ENCODE assay signal across 8 cellular contexts in the genomic region with DNA sequence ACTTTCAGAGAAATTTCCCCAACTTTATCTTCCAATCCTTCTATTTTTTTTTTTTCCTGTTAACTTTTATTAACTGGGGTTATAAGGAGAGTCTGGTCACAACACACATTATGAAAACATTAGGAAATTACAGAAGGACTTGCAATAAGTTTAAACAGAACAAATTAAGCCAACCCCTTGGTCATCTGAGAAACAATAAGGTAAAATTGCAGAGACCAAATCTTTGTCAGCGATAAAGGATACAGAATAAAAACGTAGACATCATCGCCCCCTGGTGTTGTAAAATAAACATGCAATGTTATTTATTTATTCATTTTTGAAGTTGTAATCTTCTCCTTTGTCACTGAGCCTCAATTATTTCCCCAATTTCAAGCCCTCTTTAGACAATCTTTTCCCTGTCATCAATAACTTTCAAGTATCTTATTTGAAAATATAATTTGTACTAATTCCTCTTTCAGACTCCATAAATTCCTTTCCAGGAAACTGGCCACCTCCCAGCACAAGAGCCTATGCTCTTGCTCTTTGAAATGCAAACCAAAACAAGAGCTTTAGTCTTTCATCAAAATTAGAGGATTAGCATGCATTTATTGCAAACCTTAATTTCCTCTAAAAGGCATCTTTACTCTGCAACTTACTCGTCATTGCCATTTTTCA. TPM values are rescaled to one million over a fixed set of nuclear protein-coding genes. Genes with fewer than 3 reads are reported as not detected.
A peak's percentile ranks its signal among the peaks of the same experiment; 100 is the strongest.
DNase-seq lines count a peak whose midpoint lies in the region; ATAC-seq, FAIRE-seq and TF ChIP-seq lines count a peak whose summit lies in the region.

No MANE protein-coding gene starts in this region.

- no peaks in the 10 kb centered on the region for H3K4me1 ChIP-seq in small intestine (ENCODE audit: control insufficient read depth in 2 of 2, insufficient read depth in 1 of 2, low read depth in 1 of 2, low read length in 1 of 2)

- H3K4me3 ChIP-seq in fibroblast of mammary gland (ENCODE audit: control insufficient read depth, low read depth, low read length) (no peak overlapping the region), small intestine (ENCODE audit: low read depth in 1 of 2, low read length in 2 of 2) (no peak overlapping the region)

- peak; percentile 39 for DNase-seq in GM03348 (ENCODE audit: low spot score)
- peak; percentile 77 for DNase-seq in KBM-7
- peak; percentile 54 for DNase-seq in RPMI8226
- peak; percentile 44 for DNase-seq in fibroblast of mammary gland (ENCODE audit: low read depth)
- DNase-seq in small intestine = peak; percentile 47
- no peak for DNase-seq in stimulated activated naive CD4-positive, alpha-beta T cell treated with Interleukin-2 at 50 U/mL for 16 hours (lab: John Stamatoyannopoulos, UW)
- no peak for DNase-seq in GM19238 (ENCODE audit: insufficient read length, low spot score)

- H3K27me3 ChIP-seq in small intestine (ENCODE audit: control insufficient read depth in 2 of 2, insufficient read depth in 2 of 2, low read length in 2 of 2) = no peaks in the 10 kb centered on the region

- in situ Hi-C loops in KBM-7 (cut with MboI; ENCODE audit: low pct_unique_long_range_greater_than_20kb, low sequenced_read_pairs) = loop anchor here (25.0 kb wide), 2 partner anchors 133 to 583 kb away; no protein-coding TSS in a partner anchor

- no peak for ATAC-seq in GM21619 (IDR thresholded peaks at IDR 0.05; ENCODE audit: unreplicated experiment)

- WGBS in small intestine, 3 donors = 21 to 26% (median 25%) methylated on average over 4 of the region's 4 CpGs

- FAIRE-seq in small intestine (lab: Jason Lieb, UNC) = peak; percentile 61

- H3K36me3 ChIP-seq in small intestine (ENCODE audit: control insufficient read depth in 2 of 2, insufficient read depth in 2 of 2, low read length in 2 of 2) = no peaks in the 10 kb centered on the region

- no peak overlapping the region for H3K27ac ChIP-seq in small intestine (ENCODE audit: low read depth in 1 of 2, low read length in 1 of 2)

- no peaks in the 10 kb centered on the region for H3K9me3 ChIP-seq in small intestine (ENCODE audit: control insufficient read depth, low read depth)

- peak; percentile 47 for TF ChIP-seq CTCF in fibroblast of mammary gland (conservative IDR thresholded peaks at IDR 0.05; ENCODE audit: control insufficient read depth, insufficient read depth, low read depth, low read length)

RNA-seq across cellular contexts. Expression of gene G6PC2, which starts 19.5 kb away (rescaled TPM):
- polyA plus RNA-seq in small intestine = under 1 TPM in 1 of 3 donors, not detected in 2; 0.12 TPM

RNA-seq across cellular contexts. Expression of gene SPC25, which starts 30.4 kb away (rescaled TPM):
- 10 to 100 TPM in 1 of 3 donors, 1 to 10 TPM in 2; 2.7 to 10.9 (median 3.0) TPM for polyA plus RNA-seq in small intestine

Comparison
In these comparisons a context has a peak if more than half of its experiments do, and no peak if none do; other contexts are left out.
1. DNase-seq: peak in GM03348 (single experiment), KBM-7 (single experiment), RPMI8226 (single experiment), fibroblast of mammary gland (single experiment) and small intestine (single experiment); none in stimulated activated naive CD4-positive, alpha-beta T cell treated with Interleukin-2 at 50 U/mL for 16 hours (single experiment) and GM19238 (single experiment).